9 cellular contexts compared by ENCODE assay signal in the genomic region with DNA sequence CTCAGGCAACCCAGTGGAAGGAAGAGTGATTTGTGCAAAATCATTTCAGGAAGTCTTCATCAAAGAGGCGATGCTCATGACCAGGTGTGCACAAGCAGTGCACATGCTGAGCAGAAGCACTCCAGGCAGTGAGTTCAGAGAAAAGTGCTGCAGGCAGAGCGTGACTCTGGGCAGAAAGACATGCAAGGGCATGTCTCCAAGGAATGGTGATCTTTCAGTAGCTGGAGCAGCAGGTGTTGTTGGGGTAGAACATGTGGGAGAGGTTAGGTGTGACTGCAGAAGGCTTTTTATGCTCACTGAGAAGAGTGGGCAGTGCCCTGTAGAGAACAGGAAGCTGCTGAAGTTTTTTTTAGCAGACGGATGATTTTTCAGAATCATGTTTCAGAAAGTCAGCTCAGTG.
DNase-seq lines count a peak whose midpoint lies in the region; ATAC-seq, FAIRE-seq and TF ChIP-seq lines count a peak whose summit lies in the region.
"Had no signal": no experiment of that assay in that cellular context is flagged by ENCODE, and none has a peak within 500 bp of the region (broad histone marks: within the 10 kb centered on the region; RNA-seq: fewer than 3 reads in every experiment).

No MANE protein-coding gene starts in this region.

- no peaks in the 10 kb centered on the region for H3K27me3 ChIP-seq in small intestine (ENCODE audit: control insufficient read depth in 2 of 2, insufficient read depth in 2 of 2, low read length in 2 of 2)
- no peaks in the 10 kb centered on the region for H3K27me3 ChIP-seq in stomach

- FAIRE-seq in small intestine (lab: Jason Lieb, UNC), result no peak

- TF ChIP-seq CTCF in stomach (IDR thresholded peaks at IDR 0.05), result no peak

- H3K36me3 ChIP-seq in small intestine (ENCODE audit: control insufficient read depth in 2 of 2, insufficient read depth in 2 of 2, low read length in 2 of 2) (no peaks in the 10 kb centered on the region), stomach (no peaks in the 10 kb centered on the region)

- intact Hi-C loops in stomach (cut with DNase I; ENCODE audit: low total_unique reads), result no loop called here

- ATAC-seq in GM19035 (IDR thresholded peaks at IDR 0.05; ENCODE audit: unreplicated experiment) (peak; percentile 74), HG03039 (IDR thresholded peaks at IDR 0.05; ENCODE audit: unreplicated experiment) (peak; percentile 68)

- H3K4me1 ChIP-seq in small intestine (ENCODE audit: control insufficient read depth in 2 of 2, insufficient read depth in 1 of 2, low read depth in 1 of 2, low read length in 1 of 2), result no peaks in the 10 kb centered on the region
- H3K4me1 ChIP-seq in stomach, result no peaks in the 10 kb centered on the region

- no peak overlapping the region for H3K27ac ChIP-seq in small intestine (ENCODE audit: low read depth in 1 of 2, low read length in 1 of 2)
- no peak overlapping the region for H3K27ac ChIP-seq in stomach
- H3K27ac ChIP-seq: SK-N-MC had no signal

- TF ChIP-seq POLR2A in stomach (IDR thresholded peaks at IDR 0.05), result no peak

- H3K4me3 ChIP-seq in small intestine (ENCODE audit: low read depth in 1 of 2, low read length in 2 of 2) (no peak overlapping the region), stomach (no peak overlapping the region)
- H3K4me3 ChIP-seq: SK-N-MC had no signal

- no peak for TF ChIP-seq EP300 in stomach (IDR thresholded peaks at IDR 0.05)

- WGBS in small intestine, 3 donors, result 41 to 66% (median 51%) methylated on average over 3 of the region's 3 CpGs
- WGBS in stomach, 5 donors, result 33 to 44% (median 39%) methylated on average over 3 of the region's 3 CpGs

- DNase-seq in NCI-H226 (peak; percentile 22), myocyte (ENCODE audit: low read depth) (peak; percentile 61), small intestine (no peak), stomach (no peak)
- no peak for DNase-seq in stimulated activated CD4-positive, alpha-beta T cell treated with anti-CD3 and anti-CD28 coated beads, Interleukin-4, amount 100 ng/mL, for 1 hour
- DNase-seq in stimulated activated naive CD4-positive, alpha-beta T cell treated with Interleukin-2 at 50 U/mL for 16 hours (lab: John Stamatoyannopoulos, UW), result no peak

- H3K9me3 ChIP-seq in small intestine (ENCODE audit: control insufficient read depth, low read depth), result no peaks in the 10 kb centered on the region
- H3K9me3 ChIP-seq in stomach, result peaks cover 0 to 5% (median 0%) of the 10 kb centered on the region in 4 donors

Comparison
In these comparisons a context has a peak if more than half of its experiments do, and no peak if none do; other contexts are left out.
1. DNase-seq: peak in NCI-H226 (single experiment) and myocyte (single experiment); none in small intestine (single experiment), stimulated activated CD4-positive, alpha-beta T cell treated with anti-CD3 and anti-CD28 coated beads, Interleukin-4, amount 100 ng/mL, for 1 hour (single experiment), stomach (single experiment) and stimulated activated naive CD4-positive, alpha-beta T cell treated with Interleukin-2 at 50 U/mL for 16 hours (single experiment).